9 cellular contexts compared by ENCODE assay signal in genomic region chr17:74759941-74760340, GRCh38. TPM values are rescaled to one million over a fixed set of nuclear protein-coding genes. Genes with fewer than 3 reads are reported as not detected.
DNase-seq lines count a peak whose midpoint lies in the region; ATAC-seq and TF ChIP-seq lines count a peak whose summit lies in the region.
"Had no signal": no experiment of that assay in that cellular context is flagged by ENCODE, and none has a peak within 500 bp of the region (broad histone marks: within the 10 kb centered on the region; RNA-seq: fewer than 3 reads in every experiment).

No MANE protein-coding gene starts in this region.

- H3K79me2 ChIP-seq in mammary epithelial cell (ENCODE audit: insufficient read depth, low read length), result peaks cover 35% of the 10 kb centered on the region

- peak overlapping the region; percentile 61 for H3K27ac ChIP-seq in CD4-positive, alpha-beta T cell (ENCODE audit: low read depth, low read length)
- H3K27ac ChIP-seq in mammary epithelial cell (ENCODE audit: insufficient read depth, low read depth, low read length) (peak overlapping the region; percentile 53), muscle layer of duodenum (ENCODE audit: low read length) (peak overlapping the region; percentile 31)

- no peaks in the 10 kb centered on the region for H3K27me3 ChIP-seq in CD4-positive, alpha-beta T cell (ENCODE audit: control insufficient read depth, insufficient read depth, low read length)
- H3K27me3 ChIP-seq in mammary epithelial cell (ENCODE audit: insufficient read depth, low read length), result no peaks in the 10 kb centered on the region
- H3K27me3 ChIP-seq in muscle layer of duodenum (ENCODE audit: low read depth, low read length), result no peaks in the 10 kb centered on the region

- no peak for ATAC-seq in CD4-positive, alpha-beta T cell (ENCODE audit: poor library complexity)
- ATAC-seq in HG02763 (IDR thresholded peaks at IDR 0.05; ENCODE audit: unreplicated experiment), result no peak

- in situ Hi-C loops in mammary epithelial cell (cut with MboI; ENCODE audit: low sequenced_read_pairs in 2 of 2), result no loop called here

- H3K9me3 ChIP-seq in CD4-positive, alpha-beta T cell (ENCODE audit: control insufficient read depth, low read length), result no peaks in the 10 kb centered on the region
- H3K9me3 ChIP-seq in mammary epithelial cell (replicated peaks; ENCODE audit: insufficient read depth, low read length) (no peaks in the 10 kb centered on the region), muscle layer of duodenum (ENCODE audit: control insufficient read depth in 1 of 2, low read length in 2 of 2) (no peaks in the 10 kb centered on the region)

- peak overlapping the region; percentile 68 for H3K4me2 ChIP-seq in mammary epithelial cell (ENCODE audit: insufficient read depth, low read depth, low read length)

- intact Hi-C loops in CD4-positive, alpha-beta T cell (cut with DNase I, micrococcal nuclease), result no loop called here
- intact Hi-C loops in mammary epithelial cell (cut with micrococcal nuclease), result loop anchor here (1.0 kb wide), 1 partner anchor 11 kb away; no protein-coding TSS in a partner anchor

- TF ChIP-seq RAD21 in Ishikawa (IDR thresholded peaks at IDR 0.05; ENCODE audit: low read depth), result no peak

- WGBS in mammary epithelial cell (ENCODE audit: low coverage, missing lambda C conversion rate), result 63% methylated on average over 3 of the region's 10 CpGs

- H3K4me3 Mint-ChIP-seq in CD4-positive, alpha-beta T cell, result peak overlapping the region; percentile 88

- BruUV-seq in mammary epithelial cell (replicated peaks; lab: Mats Ljungman, UMichigan), result no TSS peak

- peaks cover 64% of the 10 kb centered on the region for H3K4me1 Mint-ChIP-seq in CD4-positive, alpha-beta T cell (ENCODE audit: low read depth)

- no peak overlapping the region for H3K4me3 ChIP-seq in mammary epithelial cell (replicated peaks in 1 of 3; ENCODE audit: insufficient read depth in 1 of 3, low read depth in 2 of 3, low read length in 3 of 3)
- H3K4me3 ChIP-seq in muscle layer of duodenum (ENCODE audit: low read depth in 1 of 2, low read length in 2 of 2), result no peak overlapping the region

- TF ChIP-seq CTCF in CD4-positive, alpha-beta T cell (IDR thresholded peaks at IDR 0.05), result no peak
- no peak for TF ChIP-seq CTCF in mammary epithelial cell (conservative IDR thresholded peaks at IDR 0.05 in 1 of 2, IDR thresholded peaks at IDR 0.05 in 1 of 2; ENCODE audit: extremely low read depth in 1 of 2, insufficient read depth in 1 of 2, low read depth in 1 of 2, low read length in 2 of 2)

- H3K4me1 ChIP-seq in mammary epithelial cell (ENCODE audit: insufficient read depth, low read length), result peaks cover 43% of the 10 kb centered on the region
- H3K4me1 ChIP-seq in muscle layer of duodenum (ENCODE audit: control insufficient read depth in 1 of 2, insufficient read depth in 2 of 2, low read length in 2 of 2), result peaks cover 24 to 30% of the 10 kb centered on the region in 2 donors

- no peaks in the 10 kb centered on the region for H3K27me3 Mint-ChIP-seq in CD4-positive, alpha-beta T cell

- no peaks in the 10 kb centered on the region for H4K20me1 ChIP-seq in mammary epithelial cell (ENCODE audit: insufficient read depth, low read length)

- CTCF ChIA-PET in CD4-positive, alpha-beta T cell (lab: Charles Lee), result interaction anchor here (0.7 to 3.4 kb wide), 7 partner anchors 9 to 103 kb away, joined by 3 to 23 read pairs (median 9); partner anchors contain the start of gene RAB37
- CTCF ChIA-PET in mammary epithelial cell (lab: Charles Lee; ENCODE audit: low non-redundant PET), result interaction anchor here (1.4 kb wide), 1 partner anchor 11 kb away, joined by 5 read pairs; no protein-coding TSS in a partner anchor

- peak overlapping the region; percentile 14 for H3K9ac ChIP-seq in mammary epithelial cell (ENCODE audit: insufficient read depth, low read length)

- H3K36me3 Mint-ChIP-seq in CD4-positive, alpha-beta T cell (ENCODE audit: low read depth), result peaks cover 34% of the 10 kb centered on the region

- peak; percentile 82; the same call in 1 of the 2 replicates for TF ChIP-seq EP300 in Ishikawa (IDR thresholded peaks at IDR 0.05; ENCODE audit: borderline replicate concordance)

- peak overlapping the region; percentile 91 for H3K27ac Mint-ChIP-seq in CD4-positive, alpha-beta T cell

- dilution Hi-C loops in mammary epithelial cell (cut with HindIII; ENCODE audit: low sequenced_read_pairs), result no loop called here

- H3K9me3 Mint-ChIP-seq in CD4-positive, alpha-beta T cell, result no peaks in the 10 kb centered on the region

- H3K36me3 ChIP-seq in mammary epithelial cell (ENCODE audit: insufficient read depth, low read length) (no peaks in the 10 kb centered on the region), muscle layer of duodenum (ENCODE audit: control insufficient read depth in 1 of 2, insufficient read depth in 2 of 2, low read length in 2 of 2) (no peaks in the 10 kb centered on the region)

- H2AFZ ChIP-seq in mammary epithelial cell (ENCODE audit: low read depth, low read length), result peak overlapping the region; percentile 59

- POLR2A ChIA-PET in CD4-positive, alpha-beta T cell (lab: Charles Lee), result interaction anchor here (1.2 to 6.1 kb wide), 11 partner anchors 8 to 113 kb away, joined by 3 to 90 read pairs (median 5); partner anchors contain the start of genes FDXR, NAT9, NHERF1 and RAB37

- DNase-seq in CD4-positive, alpha-beta T cell, result no peak
- DNase-seq in mammary epithelial cell (peak; percentile 46), MV-4-11 (lab: John Stamatoyannopoulos, UW) (no peak), DMS153 treated with DMSO at 0.1 percent for 48 hours (lab: John Stamatoyannopoulos, UW; ENCODE audit: unreplicated experiment) (no peak), C1 segment of cervical spinal cord (lab: John Stamatoyannopoulos, UW) (no peak)
- DNase-seq: foreskin melanocyte had no signal

TF ChIP-seq in Ishikawa, 13 proteins besides CTCF, POLR2A, EP300 and RAD21:
- TF ChIP-seq CEBPB (IDR thresholded peaks at IDR 0.05) (no peak), EGR1 (IDR thresholded peaks at IDR 0.05) (peak; percentile 68), MAX (IDR thresholded peaks at IDR 0.05) (peak; percentile 74), USF1 (IDR thresholded peaks at IDR 0.05) (peak; percentile 45; the same call in 1 of the 2 replicates), TCF12 (IDR thresholded peaks at IDR 0.05; ENCODE audit: low read depth) (peak; percentile 92), TEAD4 (IDR thresholded peaks at IDR 0.05) (no peak), ZBTB7A (IDR thresholded peaks at IDR 0.05; ENCODE audit: low read depth) (peak; percentile 57; the same call in 1 of the 2 replicates), CREB1 (IDR thresholded peaks at IDR 0.05; ENCODE audit: low read depth) (no peak), NFIC (IDR thresholded peaks at IDR 0.05) (peak; percentile 71)

RNA-seq across cellular contexts. Expression of gene NHERF1, which starts 11.5 kb away (rescaled TPM):
- 10 to 100 TPM; 68.4 to 72.4 TPM for total RNA-seq in CD4-positive, alpha-beta T cell
- 10 to 100 TPM in 1 of 2 donors, 1 to 10 TPM in 1; 5.8 to 24.6 TPM for total RNA-seq in mammary epithelial cell
- 36.3 TPM for polyA plus RNA-seq in mammary epithelial cell
- 59.6 TPM for polyA minus RNA-seq in mammary epithelial cell

RNA-seq across cellular contexts. Expression of gene NAT9, which starts 16.2 kb away (rescaled TPM):
- 10 to 100 TPM; 34.6 to 38.2 TPM for total RNA-seq in CD4-positive, alpha-beta T cell
- 10 to 100 TPM; 24.7 to 76.5 TPM for total RNA-seq in mammary epithelial cell
- polyA plus RNA-seq in mammary epithelial cell, result 37.3 TPM
- 4.1 TPM for polyA minus RNA-seq in mammary epithelial cell

RNA-seq across cellular contexts. Expression of gene RAB37, which starts 22.9 kb away (rescaled TPM):
- total RNA-seq in CD4-positive, alpha-beta T cell, result 10 to 100 TPM; 19.0 to 21.1 TPM
- not detected for total RNA-seq in mammary epithelial cell
- not detected for polyA plus RNA-seq in mammary epithelial cell
- not detected for polyA minus RNA-seq in mammary epithelial cell

RNA-seq across cellular contexts. Expression of gene CD300LF, which starts 47.2 kb away (rescaled TPM):
- 1 to 10 TPM in 1 of 2 experiments, under 1 TPM in 1; 0.39 to 1.0 TPM for total RNA-seq in CD4-positive, alpha-beta T cell
- not detected for total RNA-seq in mammary epithelial cell
- not detected for polyA plus RNA-seq in mammary epithelial cell
- not detected for polyA minus RNA-seq in mammary epithelial cell

Comparison
In these comparisons a context has a peak if more than half of its experiments do, and no peak if none do; other contexts are left out.
1. RNA of gene RAB37, which starts 22.9 kb away (total RNA-seq): 19.0 to 21.1 TPM in CD4-positive, alpha-beta T cell; not detected in mammary epithelial cell; every median in the first group is over 10 times any median in the second.
2. Peak in every context shown above with its lines, with median percentiles within 50 percentile points of each other: H3K27ac ChIP-seq.